In the genomic region with DNA sequence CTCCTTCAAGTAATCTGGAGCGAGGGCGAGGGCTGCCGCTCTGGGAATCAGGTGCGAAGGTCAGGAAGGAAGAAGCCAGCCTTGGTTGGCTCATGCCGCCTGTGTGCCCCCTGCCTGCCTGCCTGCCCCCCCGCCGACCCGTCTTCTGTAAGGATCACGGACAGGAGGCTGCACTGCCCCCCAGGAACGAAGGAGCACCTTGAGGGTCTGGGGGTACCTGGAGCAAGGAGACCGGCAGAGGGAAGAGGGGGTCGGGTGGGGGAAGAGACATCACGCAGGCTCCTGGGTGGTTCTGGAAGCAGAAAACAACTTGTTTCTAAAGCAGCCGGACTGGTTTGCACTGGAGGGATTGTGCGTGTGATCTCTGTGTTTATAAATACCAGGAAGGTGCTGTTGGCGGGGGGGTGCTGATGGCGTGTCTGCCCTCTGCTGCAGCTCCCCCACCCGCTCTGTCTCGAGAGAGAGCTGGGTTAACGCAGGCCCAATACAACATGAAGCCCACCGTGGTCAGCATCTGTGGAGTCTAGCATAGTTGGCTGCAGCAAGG, we compare ENCODE assay signal across 1 cellular context.
TF ChIP-seq lines count a peak whose summit lies in the region.

No MANE protein-coding gene starts in this region.

TF ChIP-seq in A549, 52 proteins besides CTCF, POLR2A, EP300 and RAD21:
- TF ChIP-seq, protein P1, sequence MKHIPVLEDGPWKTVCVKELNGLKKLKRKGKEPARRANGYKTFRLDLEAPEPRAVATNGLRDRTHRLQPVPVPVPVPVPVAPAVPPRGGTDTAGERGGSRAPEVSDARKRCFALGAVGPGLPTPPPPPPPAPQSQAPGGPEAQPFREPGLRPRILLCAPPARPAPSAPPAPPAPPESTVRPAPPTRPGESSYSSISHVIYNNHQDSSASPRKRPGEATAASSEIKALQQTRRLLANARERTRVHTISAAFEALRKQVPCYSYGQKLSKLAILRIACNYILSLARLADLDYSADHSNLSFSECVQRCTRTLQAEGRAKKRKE (CRISPR knock-in tag; IDR thresholded peaks at IDR 0.05; ENCODE audit: low read depth): no peak
- TF ChIP-seq GATA3 (IDR thresholded peaks at IDR 0.05; ENCODE audit: borderline replicate concordance) (peak; percentile 38), JUN (IDR thresholded peaks at IDR 0.05) (peak in 1 of 2 experiments; percentile 22; a peak in 2 of 5 replicates), RNF2 (IDR thresholded peaks at IDR 0.05; ENCODE audit: borderline replicate concordance, low read depth) (no peak), SREBF2 (IDR thresholded peaks at IDR 0.05) (no peak), TFCP2L1 (CRISPR knock-in tag; IDR thresholded peaks at IDR 0.05) (0 out of 2 replicates have a peak, but pooled peaks have one; percentile 6), CHD4 (IDR thresholded peaks at IDR 0.05; ENCODE audit: borderline replicate concordance) (no peak), KDM1A (IDR thresholded peaks at IDR 0.05; ENCODE audit: low read depth) (no peak)
- TF ChIP-seq, protein P2, sequence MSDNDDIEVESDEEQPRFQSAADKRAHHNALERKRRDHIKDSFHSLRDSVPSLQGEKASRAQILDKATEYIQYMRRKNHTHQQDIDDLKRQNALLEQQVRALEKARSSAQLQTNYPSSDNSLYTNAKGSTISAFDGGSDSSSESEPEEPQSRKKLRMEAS (IDR thresholded peaks at IDR 0.05): peak; percentile 52
- TF ChIP-seq, protein P3, sequence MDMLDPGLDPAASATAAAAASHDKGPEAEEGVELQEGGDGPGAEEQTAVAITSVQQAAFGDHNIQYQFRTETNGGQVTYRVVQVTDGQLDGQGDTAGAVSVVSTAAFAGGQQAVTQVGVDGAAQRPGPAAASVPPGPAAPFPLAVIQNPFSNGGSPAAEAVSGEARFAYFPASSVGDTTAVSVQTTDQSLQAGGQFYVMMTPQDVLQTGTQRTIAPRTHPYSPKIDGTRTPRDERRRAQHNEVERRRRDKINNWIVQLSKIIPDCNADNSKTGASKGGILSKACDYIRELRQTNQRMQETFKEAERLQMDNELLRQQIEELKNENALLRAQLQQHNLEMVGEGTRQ (IDR thresholded peaks at IDR 0.05): no peak
